Comparison of ENCODE assay signal across 20 cellular contexts in genomic region chr11:6405837-6406236, GRCh38. TPM values are rescaled to one million over a fixed set of nuclear protein-coding genes. Genes with fewer than 3 reads are reported as not detected.
DNase-seq lines count a peak whose midpoint lies in the region; ATAC-seq and TF ChIP-seq lines count a peak whose summit lies in the region.
"Had no signal": no experiment of that assay in that cellular context is flagged by ENCODE, and none has a peak within 500 bp of the region (broad histone marks: within the 10 kb centered on the region; RNA-seq: fewer than 3 reads in every experiment).

No MANE protein-coding gene starts in this region.

- peaks cover 64% of the 10 kb centered on the region for H3K79me2 ChIP-seq in neural cell (replicated peaks; ENCODE audit: insufficient read depth, low read length)

- no peak for ATAC-seq in mucosa of descending colon
- ATAC-seq in GM19328 (IDR thresholded peaks at IDR 0.05; ENCODE audit: unreplicated experiment), result no peak

- H3K36me3 ChIP-seq in neural cell (ENCODE audit: insufficient read depth, low read length) (no peaks in the 10 kb centered on the region), mucosa of descending colon (ENCODE audit: low read depth) (no peaks in the 10 kb centered on the region)
- H3K36me3 ChIP-seq: transverse colon had no signal

- no peaks in the 10 kb centered on the region for H3F3A ChIP-seq in neural cell (ENCODE audit: insufficient read depth, low read length, poor library complexity, severe bottlenecking)

- H3K9me2 ChIP-seq in neural cell (ENCODE audit: insufficient read depth, low read length), result no peaks in the 10 kb centered on the region
- H3K9me2 ChIP-seq: SK-N-SH had no signal

- TF ChIP-seq EP300 in neural cell (conservative IDR thresholded peaks at IDR 0.05; ENCODE audit: poor library complexity, severe bottlenecking), result no peak

- no peaks in the 10 kb centered on the region for H4K20me1 ChIP-seq in neural cell (ENCODE audit: insufficient read depth)

- peak overlapping the region; percentile 82 for H3K9ac ChIP-seq in neural cell (ENCODE audit: low read length)
- H3K9ac ChIP-seq: SK-N-SH had no signal

- TF ChIP-seq RAD21 in neural cell (conservative IDR thresholded peaks at IDR 0.05), result no peak

- peak overlapping the region; percentile 90 for H3K4me2 ChIP-seq in neural cell (ENCODE audit: low read length)
- H3K4me2 ChIP-seq: SK-N-SH had no signal

- H3K4me3 ChIP-seq in neural cell (ENCODE audit: low read length) (peak overlapping the region; percentile 68), mucosa of descending colon (no peak overlapping the region), coronary artery (no peak overlapping the region)
- H3K4me3 ChIP-seq: ascending aorta, gastroesophageal sphincter, transverse colon had no signal

- peaks cover 4% of the 10 kb centered on the region for H3K4me1 ChIP-seq in mucosa of descending colon (ENCODE audit: low read depth)

- H3K9me3 ChIP-seq in neural cell (ENCODE audit: low read length) (no peaks in the 10 kb centered on the region), mucosa of descending colon (no peaks in the 10 kb centered on the region)
- H3K9me3 ChIP-seq: ascending aorta, gastroesophageal sphincter, SK-N-SH, transverse colon had no signal

- TF ChIP-seq CTCF in neural cell (IDR thresholded peaks at IDR 0.05; ENCODE audit: poor library complexity, severe bottlenecking), result no peak
- no peak for TF ChIP-seq CTCF in mucosa of descending colon (IDR thresholded peaks at IDR 0.05)
- TF ChIP-seq CTCF in coronary artery (IDR thresholded peaks at IDR 0.05), result no peak

- DNase-seq in NCI-H82 (lab: John Stamatoyannopoulos, UW), result peak; percentile 23
- no peak for DNase-seq in NCI-H82 treated with DMSO at 0.1 percent for 48 hours (lab: John Stamatoyannopoulos, UW; ENCODE audit: unreplicated experiment)
- DNase-seq in NCI-H1694 treated with DMSO at 0.1 percent for 48 hours (lab: John Stamatoyannopoulos, UW), result peak; percentile 30
- peak; percentile 88 for DNase-seq in cerebellum (ENCODE audit: low spot score)
- DNase-seq in mucosa of descending colon, result no peak
- DNase-seq in coronary artery (ENCODE audit: low spot score), result no peak
- DNase-seq: activated CD4-positive, alpha-beta memory T cell treated with anti-CD3 and anti-CD28 coated beads for 36 hours; activated T-cell treated with anti-CD3 and anti-CD28 coated beads for 4 hours; EL; IMR-90; NCI-H2081 treated with DMSO at 0.1 percent for 48 hours; NCI-H510A; small intestine; stimulated activated CD4-positive, alpha-beta T cell treated with anti-CD3 and anti-CD28 coated beads, Interleukin-4, amount 100 ng/mL, for 4 hours; transverse colon had no signal

- H2AFZ ChIP-seq in neural cell (ENCODE audit: low read depth, low read length), result no peak overlapping the region

- no peaks in the 10 kb centered on the region for H3K27me3 ChIP-seq in neural cell (ENCODE audit: insufficient read depth, low read depth, low read length)
- H3K27me3 ChIP-seq: ascending aorta, gastroesophageal sphincter, transverse colon had no signal

- H3K27ac ChIP-seq in neural cell (ENCODE audit: low read length) (peak overlapping the region; percentile 95), coronary artery (no peak overlapping the region)
- H3K27ac ChIP-seq: ascending aorta, transverse colon had no signal

- intact Hi-C loops in mucosa of descending colon (cut with DNase I, micrococcal nuclease), result no loop called here

TF ChIP-seq in neural cell, 6 proteins besides CTCF, POLR2A, EP300 and RAD21:
- TF ChIP-seq POLR2AphosphoS5 (IDR thresholded peaks at IDR 0.05), result no peak
- no peak for TF ChIP-seq TAF1 (IDR thresholded peaks at IDR 0.05; ENCODE audit: low read depth)
- TF ChIP-seq REST (IDR thresholded peaks at IDR 0.05; ENCODE audit: borderline replicate concordance), result no peak
- no peak for TF ChIP-seq EZH2 (IDR thresholded peaks at IDR 0.05; ENCODE audit: borderline replicate concordance, insufficient read depth, low read length, poor library complexity, severe bottlenecking)
- no peak for TF ChIP-seq MXI1 (conservative IDR thresholded peaks at IDR 0.05; ENCODE audit: poor library complexity, severe bottlenecking)
- TF ChIP-seq SMC3 (conservative IDR thresholded peaks at IDR 0.05; ENCODE audit: poor library complexity), result no peak

RNA-seq across cellular contexts. Expression of gene APBB1, which starts 13.1 kb away (rescaled TPM):
- 139 TPM for total RNA-seq in cerebellum
- 283 and 323 TPM in 2 replicates for polyA plus RNA-seq in neural cell
- polyA minus RNA-seq in neural cell, result 257 and 277 TPM in 2 replicates
- total RNA-seq in mucosa of descending colon, result 10 to 100 TPM in 1 of 3 donors, 1 to 10 TPM in 2; 5.2 to 64.7 (median 8.3) TPM

RNA-seq across cellular contexts. Expression of gene SMPD1, which starts 15.6 kb away (rescaled TPM):
- total RNA-seq in cerebellum (11.5 TPM), mucosa of descending colon (10 to 100 TPM; 45.3 to 86.6 (median 62.0) TPM)
- polyA plus RNA-seq in neural cell, result 30.0 and 37.4 TPM in 2 replicates
- 16.1 and 18.3 TPM in 2 replicates for polyA minus RNA-seq in neural cell

RNA-seq across cellular contexts. Expression of gene HPX, which starts 35.0 kb away (rescaled TPM):
- total RNA-seq in cerebellum, result 4.4 TPM
- polyA plus RNA-seq in neural cell, result 11.1 and 17.3 TPM in 2 replicates
- 7.5 and 8.1 TPM in 2 replicates for polyA minus RNA-seq in neural cell
- 1 to 10 TPM; 2.0 to 7.0 (median 2.3) TPM for total RNA-seq in mucosa of descending colon

Comparison
In these comparisons a context has a peak if more than half of its experiments do, and no peak if none do; other contexts are left out.
1. DNase-seq: peak in NCI-H82 (single experiment), NCI-H1694 treated with DMSO at 0.1 percent for 48 hours (single experiment) and cerebellum (single experiment); none in NCI-H82 treated with DMSO at 0.1 percent for 48 hours (single experiment), mucosa of descending colon (0 of 3) and coronary artery (single experiment).